ENCODE assay signal across 1 cellular context in the genomic region with DNA sequence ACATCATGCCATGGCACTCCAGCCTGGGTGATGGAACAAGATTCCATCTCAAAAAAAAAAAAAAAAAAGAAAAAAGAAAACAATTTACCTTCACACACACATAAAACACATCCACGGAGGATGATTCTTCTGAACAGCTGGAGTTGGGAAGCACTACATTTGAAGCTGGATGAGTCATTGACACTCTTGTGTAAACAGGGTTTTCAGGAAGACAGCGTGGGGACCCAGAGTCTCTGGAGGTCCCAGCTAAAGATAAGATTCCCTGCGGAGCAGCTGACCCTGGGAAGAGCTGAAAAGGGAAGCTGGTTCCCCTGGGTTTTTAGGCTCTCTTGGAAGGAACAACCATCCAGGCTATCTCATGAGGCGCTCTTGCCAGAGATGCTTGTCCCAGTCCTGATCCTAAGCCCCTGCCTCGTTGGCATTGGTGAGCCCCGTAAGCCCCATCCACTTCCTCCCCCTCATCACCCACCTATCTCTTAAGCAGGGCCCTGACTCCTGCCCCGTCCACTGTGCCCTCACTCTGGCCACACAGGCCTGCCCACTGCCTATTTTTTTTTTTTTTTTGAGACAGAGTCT.
TF ChIP-seq lines count a peak whose summit lies in the region.

No MANE protein-coding gene starts in this region.

TF ChIP-seq in liver, 16 proteins besides CTCF, POLR2A, EP300 and RAD21 (continued from another document):
- peak; percentile 41 to 61 for TF ChIP-seq JUND (IDR thresholded peaks at IDR 0.05)
